10 cellular contexts compared by ENCODE assay signal in genomic region chr9:70352802-70353201, GRCh38.
DNase-seq lines count a peak whose midpoint lies in the region; ATAC-seq, FAIRE-seq and TF ChIP-seq lines count a peak whose summit lies in the region.
"Had no signal": no experiment of that assay in that cellular context is flagged by ENCODE, and none has a peak within 500 bp of the region (broad histone marks: within the 10 kb centered on the region; RNA-seq: fewer than 3 reads in every experiment).

No MANE protein-coding gene starts in this region.

- intact Hi-C loops in thyroid gland (cut with DNase I): loop anchor here (5.0 to 10.0 kb wide), 2 partner anchors 142 to 249 kb away; no protein-coding TSS in a partner anchor

- peak; percentile 93 for FAIRE-seq in frontal cortex (lab: Jason Lieb, UNC)

- H3K9me3 Mint-ChIP-seq in T-helper 1 cell treated with Interleukin-12 subunit alpha and Interleukin-12 subunit beta and Interleukin-4 antibody, amounts not matched to agents 30 μg/mL and 1 μg/mL, for 36 hours: no peaks in the 10 kb centered on the region
- H3K9me3 Mint-ChIP-seq in effector memory CD8-positive, alpha-beta T cell: no peaks in the 10 kb centered on the region
- H3K9me3 Mint-ChIP-seq: activated B cell treated with CpG ODN at 0.5 μM for 24 hours had no signal

- H3K27ac ChIP-seq in thyroid gland: no peak overlapping the region

- ATAC-seq in HG02981 (IDR thresholded peaks at IDR 0.05; ENCODE audit: unreplicated experiment): no peak
- no peak for ATAC-seq in effector memory CD8-positive, alpha-beta T cell (replicated peaks)

- peaks cover 0 to 4% of the 10 kb centered on the region in 2 donors for H3K36me3 ChIP-seq in thyroid gland

- H3K36me3 Mint-ChIP-seq in T-helper 1 cell treated with Interleukin-12 subunit alpha and Interleukin-12 subunit beta and Interleukin-4 antibody, amounts not matched to agents 30 μg/mL and 1 μg/mL, for 36 hours (ENCODE audit: low read depth): peaks cover 22% of the 10 kb centered on the region
- H3K36me3 Mint-ChIP-seq in effector memory CD8-positive, alpha-beta T cell (ENCODE audit: insufficient read depth): peaks cover 30% of the 10 kb centered on the region

- no peaks in the 10 kb centered on the region for H3K4me1 ChIP-seq in thyroid gland

- no peaks in the 10 kb centered on the region for H3K9me3 ChIP-seq in thyroid gland

- H3K27ac Mint-ChIP-seq in T-helper 1 cell treated with Interleukin-12 subunit alpha and Interleukin-12 subunit beta and Interleukin-4 antibody, amounts not matched to agents 30 μg/mL and 1 μg/mL, for 36 hours: peak overlapping the region; percentile 3
- H3K27ac Mint-ChIP-seq in effector memory CD8-positive, alpha-beta T cell: peak overlapping the region in 1 of 2 donors; percentile 13
- H3K27ac Mint-ChIP-seq: activated B cell treated with CpG ODN at 0.5 μM for 24 hours had no signal

- peak; percentile 47 to 85 (median 70) for TF ChIP-seq CTCF in thyroid gland (IDR thresholded peaks at IDR 0.05)

- no peak overlapping the region for H3K4me3 ChIP-seq in thyroid gland (replicated peaks in 1 of 3)

- no peak overlapping the region for H3K4me3 Mint-ChIP-seq in T-helper 1 cell treated with Interleukin-12 subunit alpha and Interleukin-12 subunit beta and Interleukin-4 antibody, amounts not matched to agents 30 μg/mL and 1 μg/mL, for 36 hours
- no peak overlapping the region for H3K4me3 Mint-ChIP-seq in effector memory CD8-positive, alpha-beta T cell
- H3K4me3 Mint-ChIP-seq: activated B cell treated with CpG ODN at 0.5 μM for 24 hours had no signal

- H3K27me3 ChIP-seq in thyroid gland: no peaks in the 10 kb centered on the region

- no peaks in the 10 kb centered on the region for H3K27me3 Mint-ChIP-seq in T-helper 1 cell treated with Interleukin-12 subunit alpha and Interleukin-12 subunit beta and Interleukin-4 antibody, amounts not matched to agents 30 μg/mL and 1 μg/mL, for 36 hours (ENCODE audit: low read depth)
- no peaks in the 10 kb centered on the region for H3K27me3 Mint-ChIP-seq in effector memory CD8-positive, alpha-beta T cell
- H3K27me3 Mint-ChIP-seq: activated B cell treated with CpG ODN at 0.5 μM for 24 hours had no signal

- TF ChIP-seq POLR2A in thyroid gland (IDR thresholded peaks at IDR 0.05): no peak

- DNase-seq in T-helper 1 cell (no peak), SK-MEL-5 (ENCODE audit: low read depth, low spot score) (peak; percentile 51), frontal cortex (ENCODE audit: low spot score in 2 of 2) (peak in 1 of 2 donors; percentile 8), thyroid gland (no peak), DMS79 (lab: John Stamatoyannopoulos, UW) (no peak)
- no peak for DNase-seq in effector memory CD8-positive, alpha-beta T cell
- DNase-seq: activated B cell treated with CpG ODN at 0.5 μM for 24 hours; stimulated activated CD4-positive, alpha-beta T cell treated with anti-CD3 and anti-CD28 coated beads, Interleukin-2, amount 100 ng/mL, for 48 hours had no signal

- in situ Hi-C loops in SK-MEL-5 (cut with HindIII; ENCODE audit: low pct_unique_long_range_greater_than_20kb, low sequenced_read_pairs): no loop called here

- H3K4me1 Mint-ChIP-seq in T-helper 1 cell treated with Interleukin-12 subunit alpha and Interleukin-12 subunit beta and Interleukin-4 antibody, amounts not matched to agents 30 μg/mL and 1 μg/mL, for 36 hours (ENCODE audit: low read depth): no peaks in the 10 kb centered on the region
- no peaks in the 10 kb centered on the region for H3K4me1 Mint-ChIP-seq in effector memory CD8-positive, alpha-beta T cell (ENCODE audit: low read depth in 2 of 2)
- H3K4me1 Mint-ChIP-seq: activated B cell treated with CpG ODN at 0.5 μM for 24 hours had no signal
